ENCODE assay signal across 13 cellular contexts in the genomic region with DNA sequence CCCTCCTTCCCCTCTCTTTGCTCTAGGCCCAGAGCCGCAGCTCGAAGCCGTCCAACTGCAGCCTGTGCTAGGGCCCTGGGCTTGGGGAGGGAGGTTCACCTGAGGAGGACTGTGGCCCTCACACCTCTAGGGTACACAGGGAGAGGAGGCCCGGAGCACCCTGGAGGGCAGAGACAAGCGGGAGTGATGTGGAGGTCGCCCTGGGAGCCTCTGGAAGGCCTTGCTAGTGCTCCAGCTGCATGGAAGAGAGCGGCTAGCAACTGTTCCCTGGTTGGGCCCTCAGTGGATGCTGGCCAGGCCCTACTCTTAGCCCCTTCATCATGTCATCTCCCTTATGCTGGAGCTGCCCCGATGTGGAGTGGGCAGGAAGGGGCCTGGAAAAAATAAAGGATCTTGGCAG.
DNase-seq lines count a peak whose midpoint lies in the region; ATAC-seq and TF ChIP-seq lines count a peak whose summit lies in the region.
"Had no signal": no experiment of that assay in that cellular context is flagged by ENCODE, and none has a peak within 500 bp of the region (broad histone marks: within the 10 kb centered on the region; RNA-seq: fewer than 3 reads in every experiment).

No MANE protein-coding gene starts in this region.

- no peaks in the 10 kb centered on the region for H3K27me3 Mint-ChIP-seq in T-helper 2 cell treated with Interferon-gamma antibody and Interleukin-4, amounts not matched to agents 5 μg/mL and 100 μg/mL, for 36 hours (ENCODE audit: low read depth)
- H3K27me3 Mint-ChIP-seq in activated naive CD8-positive, alpha-beta T cell treated with anti-CD3 and anti-CD28 coated beads, Interleukin-2, amount 50 U/mL, for 24 hours, result no peaks in the 10 kb centered on the region

- peaks cover 39% of the 10 kb centered on the region for H3K36me3 Mint-ChIP-seq in T-helper 2 cell treated with Interferon-gamma antibody and Interleukin-4, amounts not matched to agents 5 μg/mL and 100 μg/mL, for 36 hours (ENCODE audit: low read depth)
- peaks cover 23% of the 10 kb centered on the region for H3K36me3 Mint-ChIP-seq in activated naive CD8-positive, alpha-beta T cell treated with anti-CD3 and anti-CD28 coated beads, Interleukin-2, amount 50 U/mL, for 24 hours (ENCODE audit: low read depth)

- H3K27ac Mint-ChIP-seq in T-helper 2 cell treated with Interferon-gamma antibody and Interleukin-4, amounts not matched to agents 5 μg/mL and 100 μg/mL, for 36 hours, result peak overlapping the region; percentile 83
- H3K27ac Mint-ChIP-seq in activated naive CD8-positive, alpha-beta T cell treated with anti-CD3 and anti-CD28 coated beads, Interleukin-2, amount 50 U/mL, for 24 hours, result peak overlapping the region; percentile 74

- H3K4me1 ChIP-seq in neutrophil (ENCODE audit: control insufficient read depth in 1 of 2, insufficient read depth in 1 of 2, low read depth in 1 of 2, low read length in 1 of 2), result peaks cover 54 to 64% of the 10 kb centered on the region in 2 experiments

- no peak for ATAC-seq in activated naive CD8-positive, alpha-beta T cell treated with anti-CD3 and anti-CD28 coated beads, Interleukin-2, amount 50 U/mL, for 24 hours
- ATAC-seq in GM18909 (IDR thresholded peaks at IDR 0.05; ENCODE audit: poor library complexity, unreplicated experiment), result no peak

- H3K27ac ChIP-seq in KOPT-K1 (ENCODE audit: low read depth, low read length, poor library complexity, severe bottlenecking) (peak overlapping the region; percentile 84), neutrophil (peak overlapping the region; percentile 45)
- H3K27ac ChIP-seq: GM23248 had no signal

- DNase-seq in T-helper 2 cell treated with Interferon-gamma antibody and Interleukin-4, amounts not matched to agents 5 μg/mL and 100 μg/mL, for 36 hours (ENCODE audit: low spot score), result no peak
- DNase-seq in T-helper 2 cell, result no peak
- DNase-seq in activated naive CD8-positive, alpha-beta T cell treated with anti-CD3 and anti-CD28 coated beads, Interleukin-2, amount 50 U/mL, for 24 hours, result no peak
- DNase-seq in kidney glomerular epithelial cell (lab: John Stamatoyannopoulos, UW), result no peak
- DNase-seq in hippocampal formation (lab: John Stamatoyannopoulos, UW), result no peak
- DNase-seq: anterior cingulate cortex, EL, GM23248, NCI-H2081 treated with DMSO at 0.1 percent for 48 hours, NCI-H526 had no signal

- no peaks in the 10 kb centered on the region for H3K27me3 ChIP-seq in neutrophil

- H3K4me1 Mint-ChIP-seq in T-helper 2 cell treated with Interferon-gamma antibody and Interleukin-4, amounts not matched to agents 5 μg/mL and 100 μg/mL, for 36 hours (ENCODE audit: low read depth), result peaks cover 34% of the 10 kb centered on the region
- H3K4me1 Mint-ChIP-seq in activated naive CD8-positive, alpha-beta T cell treated with anti-CD3 and anti-CD28 coated beads, Interleukin-2, amount 50 U/mL, for 24 hours, result peaks cover 48% of the 10 kb centered on the region

- H3K4me3 ChIP-seq in neutrophil (ENCODE audit: low read depth in 1 of 2, low read length in 1 of 2), result no peak overlapping the region
- H3K4me3 ChIP-seq: GM23248 had no signal

- no peaks in the 10 kb centered on the region for H3K9me3 ChIP-seq in KOPT-K1 (ENCODE audit: insufficient read depth, low read length, poor library complexity, severe bottlenecking)
- no peaks in the 10 kb centered on the region for H3K9me3 ChIP-seq in neutrophil

- peaks cover 4% of the 10 kb centered on the region for H3K9me3 Mint-ChIP-seq in T-helper 2 cell treated with Interferon-gamma antibody and Interleukin-4, amounts not matched to agents 5 μg/mL and 100 μg/mL, for 36 hours
- peaks cover 4% of the 10 kb centered on the region for H3K9me3 Mint-ChIP-seq in activated naive CD8-positive, alpha-beta T cell treated with anti-CD3 and anti-CD28 coated beads, Interleukin-2, amount 50 U/mL, for 24 hours

- TF ChIP-seq CTCF in neutrophil (IDR thresholded peaks at IDR 0.05), result no peak

- H3K4me3 Mint-ChIP-seq in T-helper 2 cell treated with Interferon-gamma antibody and Interleukin-4, amounts not matched to agents 5 μg/mL and 100 μg/mL, for 36 hours, result peak overlapping the region; percentile 35
- peak overlapping the region; percentile 12 for H3K4me3 Mint-ChIP-seq in activated naive CD8-positive, alpha-beta T cell treated with anti-CD3 and anti-CD28 coated beads, Interleukin-2, amount 50 U/mL, for 24 hours

- peaks cover 45% of the 10 kb centered on the region; the same call in 1 of the 2 replicates for H3K36me3 ChIP-seq in KOPT-K1 (ENCODE audit: insufficient read depth, low read length)
- H3K36me3 ChIP-seq in neutrophil, result peaks cover 41% of the 10 kb centered on the region
